ENCODE assay signal across 1 cellular context in the genomic region with DNA sequence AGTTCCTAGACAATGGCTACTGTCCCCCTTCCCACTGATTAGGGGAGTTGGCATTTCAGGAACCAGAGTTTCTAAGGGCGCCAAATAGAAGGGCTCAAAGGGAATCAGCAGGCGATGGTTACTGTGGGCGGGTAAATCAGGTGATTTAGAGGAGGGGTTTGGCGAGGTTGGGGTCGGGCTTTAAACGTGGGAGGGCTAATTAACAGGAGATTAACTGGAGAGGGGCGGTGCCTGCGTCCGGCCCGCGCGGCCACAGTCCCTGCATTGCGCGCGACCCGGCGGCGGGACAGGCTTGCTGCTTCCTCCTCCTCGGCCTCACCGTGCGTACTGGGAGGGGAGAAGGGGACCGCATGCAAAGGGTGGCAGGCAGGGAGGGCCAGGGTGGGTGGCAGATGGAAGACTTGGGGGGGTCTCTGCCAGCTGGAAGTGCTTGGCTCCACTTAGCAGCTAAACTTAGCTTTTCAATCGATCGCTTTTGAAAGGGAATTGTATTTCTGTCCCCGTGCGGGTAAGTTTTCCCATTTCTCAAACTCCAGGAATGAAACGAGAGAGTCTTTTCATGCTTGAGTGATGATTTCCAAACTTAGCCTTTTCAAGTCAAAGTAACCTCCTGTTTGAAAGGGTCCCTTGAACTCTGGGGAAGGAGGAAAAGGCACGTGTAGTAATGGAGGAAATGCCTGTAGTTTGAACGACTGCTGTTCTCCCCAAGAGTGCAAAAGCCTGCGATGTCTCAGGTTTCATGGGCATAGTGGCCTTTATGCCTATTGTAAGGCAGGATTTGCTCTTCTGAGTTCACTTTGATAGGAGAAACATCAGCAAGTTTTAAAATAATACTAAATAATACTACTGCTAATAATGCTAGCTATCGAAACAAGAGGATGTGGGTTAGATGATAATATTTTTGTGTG.
TF ChIP-seq lines count a peak whose summit lies in the region.

A gene with protein sequence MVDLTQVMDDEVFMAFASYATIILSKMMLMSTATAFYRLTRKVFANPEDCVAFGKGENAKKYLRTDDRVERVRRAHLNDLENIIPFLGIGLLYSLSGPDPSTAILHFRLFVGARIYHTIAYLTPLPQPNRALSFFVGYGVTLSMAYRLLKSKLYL (plus strand): TSS at position 255 of the 908 bp plus-strand sequence. CDS start 6,608 bp downstream, outside the sequence.

TF ChIP-seq in HepG2, 621 proteins besides CTCF, POLR2A, EP300 and RAD21 (continues in another document):
- TF ChIP-seq ZNF383 (CRISPR knock-in tag; IDR thresholded peaks at IDR 0.05; ENCODE audit: borderline replicate concordance) (no peak), ZNF430 (CRISPR knock-in tag; IDR thresholded peaks at IDR 0.05) (0 out of 2 replicates have a peak, but pooled peaks have one; percentile 40), ERF (CRISPR knock-in tag; IDR thresholded peaks at IDR 0.05) (peak; percentile 20; the same call in 1 of the 2 replicates), AKAP8 (CRISPR knock-in tag; IDR thresholded peaks at IDR 0.05) (no peak), NBN (conservative IDR thresholded peaks at IDR 0.05) (no peak), ZNF33A (CRISPR knock-in tag; IDR thresholded peaks at IDR 0.05; ENCODE audit: borderline replicate concordance) (0 out of 2 replicates have a peak, but pooled peaks have one; percentile 54), KLF12 (CRISPR knock-in tag; IDR thresholded peaks at IDR 0.05; ENCODE audit: borderline replicate concordance) (peak; percentile 66; the same call in 1 of the 2 replicates), FOSL2 (CRISPR knock-in tag; IDR thresholded peaks at IDR 0.05) (0 out of 2 replicates have a peak, but pooled peaks have one; percentile 3), FOXJ3 (CRISPR knock-in tag; IDR thresholded peaks at IDR 0.05; ENCODE audit: borderline replicate concordance) (no peak), SATB2 (CRISPR knock-in tag; IDR thresholded peaks at IDR 0.05) (0 out of 2 replicates have a peak, but pooled peaks have one; percentile 51), TOPORS (CRISPR knock-in tag; IDR thresholded peaks at IDR 0.05) (peak; percentile 86), SIX1 (CRISPR knock-in tag; IDR thresholded peaks at IDR 0.05; ENCODE audit: borderline replicate concordance) (peak; percentile 76; the same call in 1 of the 2 replicates), SNAPC2 (CRISPR knock-in tag; IDR thresholded peaks at IDR 0.05) (0 out of 2 replicates have a peak, but pooled peaks have one; percentile 88), TOE1 (CRISPR knock-in tag; IDR thresholded peaks at IDR 0.05) (no peak), ZNF121 (CRISPR knock-in tag; IDR thresholded peaks at IDR 0.05) (peak; percentile 45; the same call in 1 of the 2 replicates), ZSCAN21 (CRISPR knock-in tag; IDR thresholded peaks at IDR 0.05; ENCODE audit: borderline replicate concordance) (peak; percentile 38; the same call in 1 of the 2 replicates), ZNF672 (CRISPR knock-in tag; IDR thresholded peaks at IDR 0.05) (no peak), ZKSCAN5 (CRISPR knock-in tag; IDR thresholded peaks at IDR 0.05) (no peak), SPEN (CRISPR knock-in tag; IDR thresholded peaks at IDR 0.05; ENCODE audit: low read depth) (peak; percentile 50; the same call in 1 of the 2 replicates), ELF3 (CRISPR knock-in tag; IDR thresholded peaks at IDR 0.05) (peak; percentile 55), HOXA5 (CRISPR knock-in tag; IDR thresholded peaks at IDR 0.05) (peak; percentile 69; the same call in 1 of the 2 replicates), HNF4A (CRISPR knock-in tag; IDR thresholded peaks at IDR 0.05) (peak; percentile 2; the same call in 1 of the 2 replicates), ZNF274 (CRISPR knock-in tag; IDR thresholded peaks at IDR 0.05) (0 out of 2 replicates have a peak, but pooled peaks have one; percentile 46), DMAP1 (CRISPR knock-in tag; IDR thresholded peaks at IDR 0.05) (peak; percentile 31), POGZ (CRISPR knock-in tag; IDR thresholded peaks at IDR 0.05) (peak; percentile 41), ZNF317 (CRISPR knock-in tag; IDR thresholded peaks at IDR 0.05) (no peak), ZNF441 (CRISPR knock-in tag; IDR thresholded peaks at IDR 0.05; ENCODE audit: borderline replicate concordance) (peak; percentile 28; the same call in 1 of the 2 replicates), GABPB1 (CRISPR knock-in tag; IDR thresholded peaks at IDR 0.05) (peak; percentile 66; the same call in 1 of the 2 replicates), ARNTL (CRISPR knock-in tag; IDR thresholded peaks at IDR 0.05) (0 out of 2 replicates have a peak, but pooled peaks have one; percentile 24), HNF4G (IDR thresholded peaks at IDR 0.05; ENCODE audit: borderline replicate concordance, low read depth, low read length) (no peak), HNF4G (CRISPR knock-in tag; IDR thresholded peaks at IDR 0.05; ENCODE audit: borderline replicate concordance, low read depth) (no peak), ZMYM2 (CRISPR knock-in tag; IDR thresholded peaks at IDR 0.05) (no peak)
- TF ChIP-seq, protein P1, sequence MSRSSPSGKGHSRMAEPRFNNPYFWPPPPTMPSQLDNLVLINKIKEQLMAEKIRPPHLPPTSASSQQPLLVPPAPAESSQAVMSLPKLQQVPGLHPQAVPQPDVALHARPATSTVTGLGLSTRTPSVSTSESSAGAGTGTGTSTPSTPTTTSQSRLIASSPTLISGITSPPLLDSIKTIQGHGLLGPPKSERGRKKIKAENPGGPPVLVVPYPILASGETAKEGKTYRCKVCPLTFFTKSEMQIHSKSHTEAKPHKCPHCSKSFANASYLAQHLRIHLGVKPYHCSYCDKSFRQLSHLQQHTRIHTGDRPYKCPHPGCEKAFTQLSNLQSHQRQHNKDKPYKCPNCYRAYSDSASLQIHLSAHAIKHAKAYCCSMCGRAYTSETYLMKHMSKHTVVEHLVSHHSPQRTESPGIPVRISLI (CRISPR knock-in tag; IDR thresholded peaks at IDR 0.05; ENCODE audit: borderline replicate concordance), result no peak
- TF ChIP-seq, protein P2, sequence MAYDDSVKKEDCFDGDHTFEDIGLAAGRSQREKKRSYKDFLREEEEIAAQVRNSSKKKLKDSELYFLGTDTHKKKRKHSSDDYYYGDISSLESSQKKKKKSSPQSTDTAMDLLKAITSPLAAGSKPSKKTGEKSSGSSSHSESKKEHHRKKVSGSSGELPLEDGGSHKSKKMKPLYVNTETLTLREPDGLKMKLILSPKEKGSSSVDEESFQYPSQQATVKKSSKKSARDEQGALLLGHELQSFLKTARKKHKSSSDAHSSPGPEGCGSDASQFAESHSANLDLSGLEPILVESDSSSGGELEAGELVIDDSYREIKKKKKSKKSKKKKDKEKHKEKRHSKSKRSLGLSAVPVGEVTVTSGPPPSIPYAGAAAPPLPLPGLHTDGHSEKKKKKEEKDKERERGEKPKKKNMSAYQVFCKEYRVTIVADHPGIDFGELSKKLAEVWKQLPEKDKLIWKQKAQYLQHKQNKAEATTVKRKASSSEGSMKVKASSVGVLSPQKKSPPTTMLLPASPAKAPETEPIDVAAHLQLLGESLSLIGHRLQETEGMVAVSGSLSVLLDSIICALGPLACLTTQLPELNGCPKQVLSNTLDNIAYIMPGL (CRISPR knock-in tag; IDR thresholded peaks at IDR 0.05; ENCODE audit: borderline replicate concordance in 1 of 2, low read depth in 1 of 2), result peak in 1 of 2 experiments; percentile 61; a peak in 1 of 4 replicates
- TF ChIP-seq, protein P3, sequence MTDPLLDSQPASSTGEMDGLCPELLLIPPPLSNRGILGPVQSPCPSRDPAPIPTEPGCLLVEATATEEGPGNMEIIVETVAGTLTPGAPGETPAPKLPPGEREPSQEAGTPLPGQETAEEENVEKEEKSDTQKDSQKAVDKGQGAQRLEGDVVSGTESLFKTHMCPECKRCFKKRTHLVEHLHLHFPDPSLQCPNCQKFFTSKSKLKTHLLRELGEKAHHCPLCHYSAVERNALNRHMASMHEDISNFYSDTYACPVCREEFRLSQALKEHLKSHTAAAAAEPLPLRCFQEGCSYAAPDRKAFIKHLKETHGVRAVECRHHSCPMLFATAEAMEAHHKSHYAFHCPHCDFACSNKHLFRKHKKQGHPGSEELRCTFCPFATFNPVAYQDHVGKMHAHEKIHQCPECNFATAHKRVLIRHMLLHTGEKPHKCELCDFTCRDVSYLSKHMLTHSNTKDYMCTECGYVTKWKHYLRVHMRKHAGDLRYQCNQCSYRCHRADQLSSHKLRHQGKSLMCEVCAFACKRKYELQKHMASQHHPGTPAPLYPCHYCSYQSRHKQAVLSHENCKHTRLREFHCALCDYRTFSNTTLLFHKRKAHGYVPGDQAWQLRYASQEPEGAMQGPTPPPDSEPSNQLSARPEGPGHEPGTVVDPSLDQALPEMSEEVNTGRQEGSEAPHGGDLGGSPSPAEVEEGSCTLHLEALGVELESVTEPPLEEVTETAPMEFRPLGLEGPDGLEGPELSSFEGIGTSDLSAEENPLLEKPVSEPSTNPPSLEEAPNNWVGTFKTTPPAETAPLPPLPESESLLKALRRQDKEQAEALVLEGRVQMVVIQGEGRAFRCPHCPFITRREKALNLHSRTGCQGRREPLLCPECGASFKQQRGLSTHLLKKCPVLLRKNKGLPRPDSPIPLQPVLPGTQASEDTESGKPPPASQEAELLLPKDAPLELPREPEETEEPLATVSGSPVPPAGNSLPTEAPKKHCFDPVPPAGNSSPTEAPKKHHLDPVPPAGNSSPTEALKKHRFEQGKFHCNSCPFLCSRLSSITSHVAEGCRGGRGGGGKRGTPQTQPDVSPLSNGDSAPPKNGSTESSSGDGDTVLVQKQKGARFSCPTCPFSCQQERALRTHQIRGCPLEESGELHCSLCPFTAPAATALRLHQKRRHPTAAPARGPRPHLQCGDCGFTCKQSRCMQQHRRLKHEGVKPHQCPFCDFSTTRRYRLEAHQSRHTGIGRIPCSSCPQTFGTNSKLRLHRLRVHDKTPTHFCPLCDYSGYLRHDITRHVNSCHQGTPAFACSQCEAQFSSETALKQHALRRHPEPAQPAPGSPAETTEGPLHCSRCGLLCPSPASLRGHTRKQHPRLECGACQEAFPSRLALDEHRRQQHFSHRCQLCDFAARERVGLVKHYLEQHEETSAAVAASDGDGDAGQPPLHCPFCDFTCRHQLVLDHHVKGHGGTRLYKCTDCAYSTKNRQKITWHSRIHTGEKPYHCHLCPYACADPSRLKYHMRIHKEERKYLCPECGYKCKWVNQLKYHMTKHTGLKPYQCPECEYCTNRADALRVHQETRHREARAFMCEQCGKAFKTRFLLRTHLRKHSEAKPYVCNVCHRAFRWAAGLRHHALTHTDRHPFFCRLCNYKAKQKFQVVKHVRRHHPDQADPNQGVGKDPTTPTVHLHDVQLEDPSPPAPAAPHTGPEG (CRISPR knock-in tag; IDR thresholded peaks at IDR 0.05), result peak; percentile 71; the same call in 1 of the 2 replicates
- TF ChIP-seq, protein P4, sequence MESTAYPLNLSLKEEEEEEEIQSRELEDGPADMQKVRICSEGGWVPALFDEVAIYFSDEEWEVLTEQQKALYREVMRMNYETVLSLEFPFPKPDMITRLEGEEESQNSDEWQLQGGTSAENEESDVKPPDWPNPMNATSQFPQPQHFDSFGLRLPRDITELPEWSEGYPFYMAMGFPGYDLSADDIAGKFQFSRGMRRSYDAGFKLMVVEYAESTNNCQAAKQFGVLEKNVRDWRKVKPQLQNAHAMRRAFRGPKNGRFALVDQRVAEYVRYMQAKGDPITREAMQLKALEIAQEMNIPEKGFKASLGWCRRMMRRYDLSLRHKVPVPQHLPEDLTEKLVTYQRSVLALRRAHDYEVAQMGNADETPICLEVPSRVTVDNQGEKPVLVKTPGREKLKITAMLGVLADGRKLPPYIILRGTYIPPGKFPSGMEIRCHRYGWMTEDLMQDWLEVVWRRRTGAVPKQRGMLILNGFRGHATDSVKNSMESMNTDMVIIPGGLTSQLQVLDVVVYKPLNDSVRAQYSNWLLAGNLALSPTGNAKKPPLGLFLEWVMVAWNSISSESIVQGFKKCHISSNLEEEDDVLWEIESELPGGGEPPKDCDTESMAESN (CRISPR knock-in tag; conservative IDR thresholded peaks at IDR 0.05), result peak; percentile 31; the same call in 1 of the 2 replicates
- TF ChIP-seq, protein P5, sequence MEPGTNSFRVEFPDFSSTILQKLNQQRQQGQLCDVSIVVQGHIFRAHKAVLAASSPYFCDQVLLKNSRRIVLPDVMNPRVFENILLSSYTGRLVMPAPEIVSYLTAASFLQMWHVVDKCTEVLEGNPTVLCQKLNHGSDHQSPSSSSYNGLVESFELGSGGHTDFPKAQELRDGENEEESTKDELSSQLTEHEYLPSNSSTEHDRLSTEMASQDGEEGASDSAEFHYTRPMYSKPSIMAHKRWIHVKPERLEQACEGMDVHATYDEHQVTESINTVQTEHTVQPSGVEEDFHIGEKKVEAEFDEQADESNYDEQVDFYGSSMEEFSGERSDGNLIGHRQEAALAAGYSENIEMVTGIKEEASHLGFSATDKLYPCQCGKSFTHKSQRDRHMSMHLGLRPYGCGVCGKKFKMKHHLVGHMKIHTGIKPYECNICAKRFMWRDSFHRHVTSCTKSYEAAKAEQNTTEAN (CRISPR knock-in tag; conservative IDR thresholded peaks at IDR 0.05), result peak; percentile 57; the same call in 1 of the 2 replicates
- TF ChIP-seq, protein P6, sequence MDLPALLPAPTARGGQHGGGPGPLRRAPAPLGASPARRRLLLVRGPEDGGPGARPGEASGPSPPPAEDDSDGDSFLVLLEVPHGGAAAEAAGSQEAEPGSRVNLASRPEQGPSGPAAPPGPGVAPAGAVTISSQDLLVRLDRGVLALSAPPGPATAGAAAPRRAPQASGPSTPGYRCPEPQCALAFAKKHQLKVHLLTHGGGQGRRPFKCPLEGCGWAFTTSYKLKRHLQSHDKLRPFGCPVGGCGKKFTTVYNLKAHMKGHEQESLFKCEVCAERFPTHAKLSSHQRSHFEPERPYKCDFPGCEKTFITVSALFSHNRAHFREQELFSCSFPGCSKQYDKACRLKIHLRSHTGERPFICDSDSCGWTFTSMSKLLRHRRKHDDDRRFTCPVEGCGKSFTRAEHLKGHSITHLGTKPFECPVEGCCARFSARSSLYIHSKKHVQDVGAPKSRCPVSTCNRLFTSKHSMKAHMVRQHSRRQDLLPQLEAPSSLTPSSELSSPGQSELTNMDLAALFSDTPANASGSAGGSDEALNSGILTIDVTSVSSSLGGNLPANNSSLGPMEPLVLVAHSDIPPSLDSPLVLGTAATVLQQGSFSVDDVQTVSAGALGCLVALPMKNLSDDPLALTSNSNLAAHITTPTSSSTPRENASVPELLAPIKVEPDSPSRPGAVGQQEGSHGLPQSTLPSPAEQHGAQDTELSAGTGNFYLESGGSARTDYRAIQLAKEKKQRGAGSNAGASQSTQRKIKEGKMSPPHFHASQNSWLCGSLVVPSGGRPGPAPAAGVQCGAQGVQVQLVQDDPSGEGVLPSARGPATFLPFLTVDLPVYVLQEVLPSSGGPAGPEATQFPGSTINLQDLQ (CRISPR knock-in tag; IDR thresholded peaks at IDR 0.05), result no peak
- TF ChIP-seq, protein P7, sequence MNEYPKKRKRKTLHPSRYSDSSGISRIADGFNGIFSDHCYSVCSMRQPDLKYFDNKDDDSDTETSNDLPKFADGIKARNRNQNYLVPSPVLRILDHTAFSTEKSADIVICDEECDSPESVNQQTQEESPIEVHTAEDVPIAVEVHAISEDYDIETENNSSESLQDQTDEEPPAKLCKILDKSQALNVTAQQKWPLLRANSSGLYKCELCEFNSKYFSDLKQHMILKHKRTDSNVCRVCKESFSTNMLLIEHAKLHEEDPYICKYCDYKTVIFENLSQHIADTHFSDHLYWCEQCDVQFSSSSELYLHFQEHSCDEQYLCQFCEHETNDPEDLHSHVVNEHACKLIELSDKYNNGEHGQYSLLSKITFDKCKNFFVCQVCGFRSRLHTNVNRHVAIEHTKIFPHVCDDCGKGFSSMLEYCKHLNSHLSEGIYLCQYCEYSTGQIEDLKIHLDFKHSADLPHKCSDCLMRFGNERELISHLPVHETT (CRISPR knock-in tag; conservative IDR thresholded peaks at IDR 0.05), result no peak
